ENCODE assay signal across 19 cellular contexts in genomic region chr18:28511421-28511821, GRCh38.
A peak's percentile ranks its signal among the peaks of the same experiment; 100 is the strongest.
DNase-seq lines count a peak whose midpoint lies in the region; ATAC-seq and TF ChIP-seq lines count a peak whose summit lies in the region.
"Had no signal": no experiment of that assay in that cellular context is flagged by ENCODE, and none has a peak within 500 bp of the region (broad histone marks: within the 10 kb centered on the region; RNA-seq: fewer than 3 reads in every experiment).

No MANE protein-coding gene starts in this region.

- DNase-seq in AG09309 (ENCODE audit: low read depth) (peak; percentile 23), LHCN-M2 (ENCODE audit: low read depth) (peak; percentile 73), astrocyte of the spinal cord (ENCODE audit: low read depth, low spot score) (peak; percentile 35), kidney tubule cell (ENCODE audit: low spot score) (peak; percentile 3), putamen (ENCODE audit: low spot score) (no peak), uterus (no peak), thyroid gland (no peak)
- no peak for DNase-seq in activated CD8-positive, alpha-beta T cell treated with anti-CD3 and anti-CD28 coated beads, Interleukin-2, amount 10 ng/mL, durations not matched to agents 7 days and 5 days
- DNase-seq: activated CD4-positive, CD25-positive, alpha-beta regulatory T cell treated with anti-CD3 and anti-CD28 coated beads, Interleukin-2, amount 50 U/mL, for 72 hours; dermis blood vessel endothelial cell; DMS79; heart right ventricle; NCI-H1694 treated with DMSO at 0.1 percent for 48 hours; NCI-H446 treated with DMSO at 0.1 percent for 48 hours; SJCRH30; stomach; T-helper 9 cell had no signal

- in situ Hi-C loops in astrocyte of the spinal cord (cut with HindIII; ENCODE audit: low sequenced_read_pairs): no loop called here

- H3K4me1 ChIP-seq in uterus (no peaks in the 10 kb centered on the region), thyroid gland (no peaks in the 10 kb centered on the region)
- H3K4me1 ChIP-seq: heart right ventricle, right atrium auricular region, SJCRH30, stomach had no signal

- H3K4me3 ChIP-seq in AG09309 (ENCODE audit: control insufficient read depth, low read depth, low read length) (no peak overlapping the region), astrocyte of the spinal cord (ENCODE audit: low read depth, low read length) (no peak overlapping the region), uterus (no peak overlapping the region), thyroid gland (replicated peaks in 1 of 3) (no peak overlapping the region)
- H3K4me3 ChIP-seq: SJCRH30, stomach had no signal

- no peaks in the 10 kb centered on the region for H3K36me3 Mint-ChIP-seq in activated CD8-positive, alpha-beta T cell treated with anti-CD3 and anti-CD28 coated beads, Interleukin-2, amount 10 ng/mL, durations not matched to agents 7 days and 5 days (ENCODE audit: low read depth)
- H3K36me3 Mint-ChIP-seq: brain had no signal

- no peak for TF ChIP-seq POLR2A in uterus (IDR thresholded peaks at IDR 0.05)
- TF ChIP-seq POLR2A in thyroid gland (IDR thresholded peaks at IDR 0.05): no peak

- H3K4me1 Mint-ChIP-seq in activated CD8-positive, alpha-beta T cell treated with anti-CD3 and anti-CD28 coated beads, Interleukin-2, amount 10 ng/mL, durations not matched to agents 7 days and 5 days (ENCODE audit: low read depth): no peaks in the 10 kb centered on the region

- no peak for ATAC-seq in activated CD8-positive, alpha-beta T cell treated with anti-CD3 and anti-CD28 coated beads, Interleukin-2, amount 10 ng/mL, durations not matched to agents 7 days and 5 days
- ATAC-seq: heart right ventricle had no signal

- no peak for TF ChIP-seq CTCF in AG09309 (IDR thresholded peaks at IDR 0.05; ENCODE audit: control insufficient read depth, insufficient read depth, low read depth, low read length, missing control alignments)
- no peak for TF ChIP-seq CTCF in astrocyte of the spinal cord (IDR thresholded peaks at IDR 0.05; ENCODE audit: low read depth, low read length)
- TF ChIP-seq CTCF in uterus (IDR thresholded peaks at IDR 0.05): no peak
- no peak for TF ChIP-seq CTCF in thyroid gland (IDR thresholded peaks at IDR 0.05)

- no peak overlapping the region for H3K4me3 Mint-ChIP-seq in activated CD8-positive, alpha-beta T cell treated with anti-CD3 and anti-CD28 coated beads, Interleukin-2, amount 10 ng/mL, durations not matched to agents 7 days and 5 days
- H3K4me3 Mint-ChIP-seq: brain had no signal

- POLR2A ChIA-PET in activated CD8-positive, alpha-beta T cell treated with anti-CD3 and anti-CD28 coated beads, Interleukin-2, amount 10 ng/mL, durations not matched to agents 7 days and 5 days (lab: Charles Lee): no interaction called here

- H3K9me3 Mint-ChIP-seq in activated CD8-positive, alpha-beta T cell treated with anti-CD3 and anti-CD28 coated beads, Interleukin-2, amount 10 ng/mL, durations not matched to agents 7 days and 5 days (ENCODE audit: insufficient read depth): peaks cover 15% of the 10 kb centered on the region
- H3K9me3 Mint-ChIP-seq: brain had no signal

- CTCF ChIA-PET in activated CD8-positive, alpha-beta T cell treated with anti-CD3 and anti-CD28 coated beads, Interleukin-2, amount 10 ng/mL, durations not matched to agents 7 days and 5 days (lab: Charles Lee): no interaction called here

- H3K27ac ChIP-seq in uterus: no peak overlapping the region
- H3K27ac ChIP-seq in thyroid gland: no peak overlapping the region
- H3K27ac ChIP-seq: heart right ventricle, right atrium auricular region, SJCRH30, stomach had no signal

- H3K9me3 ChIP-seq in uterus (no peaks in the 10 kb centered on the region), thyroid gland (no peaks in the 10 kb centered on the region)
- H3K9me3 ChIP-seq: heart right ventricle, right atrium auricular region, SJCRH30, stomach had no signal

- no peak overlapping the region for H3K27ac Mint-ChIP-seq in activated CD8-positive, alpha-beta T cell treated with anti-CD3 and anti-CD28 coated beads, Interleukin-2, amount 10 ng/mL, durations not matched to agents 7 days and 5 days
- H3K27ac Mint-ChIP-seq: brain had no signal

- intact Hi-C loops in uterus (cut with DNase I; ENCODE audit: low total_unique reads) (no loop called here), thyroid gland (cut with DNase I) (no loop called here)

- H3K27me3 ChIP-seq in uterus (no peaks in the 10 kb centered on the region), thyroid gland (no peaks in the 10 kb centered on the region)
- H3K27me3 ChIP-seq: heart right ventricle, right atrium auricular region, SJCRH30, stomach had no signal

- H3K36me3 ChIP-seq in uterus (no peaks in the 10 kb centered on the region), thyroid gland (no peaks in the 10 kb centered on the region)
- H3K36me3 ChIP-seq: heart right ventricle, right atrium auricular region, SJCRH30, stomach had no signal

- no peaks in the 10 kb centered on the region for H3K27me3 Mint-ChIP-seq in activated CD8-positive, alpha-beta T cell treated with anti-CD3 and anti-CD28 coated beads, Interleukin-2, amount 10 ng/mL, durations not matched to agents 7 days and 5 days (ENCODE audit: low read depth)
- H3K27me3 Mint-ChIP-seq: brain had no signal

- WGBS in thyroid gland, 2 donors: 70 to 80% methylated on average over 2 of the region's 2 CpGs

Comparison
In these comparisons a context has a peak if more than half of its experiments do, and no peak if none do; other contexts are left out.
1. DNase-seq: peak in AG09309 (single experiment), LHCN-M2 (single experiment), astrocyte of the spinal cord (single experiment) and kidney tubule cell (single experiment); none in activated CD8-positive, alpha-beta T cell treated with anti-CD3 and anti-CD28 coated beads, Interleukin-2, amount 10 ng/mL, durations not matched to agents 7 days and 5 days (single experiment), putamen (single experiment), uterus (0 of 2) and thyroid gland (0 of 2).